Comparison of ENCODE assay signal across 30 cellular contexts in the genomic region with DNA sequence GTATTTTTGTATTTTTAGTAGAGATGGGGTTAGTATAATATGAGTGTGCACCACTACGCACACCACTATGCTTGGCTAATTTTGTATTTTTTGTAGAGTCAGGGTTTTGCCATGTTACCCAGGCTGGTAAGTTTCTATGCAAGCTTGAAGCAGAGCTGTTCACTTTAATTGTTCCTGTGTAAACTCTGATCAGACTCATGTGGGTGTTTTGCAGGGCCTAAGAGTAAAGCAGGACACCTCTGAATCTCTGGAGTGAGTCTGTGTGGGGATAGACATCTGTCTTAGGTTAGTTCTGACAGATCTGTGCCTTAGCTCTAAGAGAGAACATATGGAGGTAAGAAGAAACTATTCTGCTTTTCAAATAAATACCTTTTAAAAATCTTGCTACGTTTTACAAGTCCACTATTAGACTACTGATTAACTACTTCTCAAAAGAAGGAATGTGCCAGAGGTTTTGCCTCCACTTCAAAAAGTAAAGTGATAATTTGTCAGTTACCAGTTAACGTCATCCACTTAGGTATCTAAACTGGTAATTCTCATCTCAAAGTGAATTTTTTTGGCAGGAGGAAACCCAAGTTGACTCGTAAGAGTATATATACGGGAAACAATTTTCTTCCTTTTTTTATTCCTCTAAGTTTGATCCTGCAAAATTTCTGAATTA. TPM values are rescaled to one million over a fixed set of nuclear protein-coding genes. Genes with fewer than 3 reads are reported as not detected.
DNase-seq lines count a peak whose midpoint lies in the region; ATAC-seq, FAIRE-seq and TF ChIP-seq lines count a peak whose summit lies in the region.
"Had no signal": no experiment of that assay in that cellular context is flagged by ENCODE, and none has a peak within 500 bp of the region (broad histone marks: within the 10 kb centered on the region; RNA-seq: fewer than 3 reads in every experiment).

No MANE protein-coding gene starts in this region.

- H3K36me3 ChIP-seq in esophagus squamous epithelium: no peaks in the 10 kb centered on the region
- no peaks in the 10 kb centered on the region for H3K36me3 ChIP-seq in mucosa of descending colon (ENCODE audit: low read depth)
- H3K36me3 ChIP-seq: Peyer's patch, WERI-Rb-1 had no signal

- H3K27ac ChIP-seq in RWPE1 (peak overlapping the region; percentile 82), esophagus squamous epithelium (peak overlapping the region; percentile 43 to 75 (median 70)), caudate nucleus (ENCODE audit: low read depth, low read length) (no peak overlapping the region)
- H3K27ac ChIP-seq: WERI-Rb-1 had no signal

- CTCF ChIA-PET in RWPE1 (lab: Yijun Ruan, JAX): interaction anchor here (0.6 to 1.6 kb wide), 3 partner anchors 11 to 38 kb away, joined by 3 to 8 read pairs (median 3); a partner anchor contains a TSS

- no peak for TF ChIP-seq CTCF in RWPE1 (conservative IDR thresholded peaks at IDR 0.05; ENCODE audit: low read depth)
- no peak for TF ChIP-seq CTCF in esophagus squamous epithelium (IDR thresholded peaks at IDR 0.05)
- no peak for TF ChIP-seq CTCF in mucosa of descending colon (IDR thresholded peaks at IDR 0.05)
- TF ChIP-seq CTCF in type B pancreatic cell (conservative IDR thresholded peaks at IDR 0.05): no peak

- ATAC-seq in mucosa of descending colon (peak; percentile 34), HG03469 (IDR thresholded peaks at IDR 0.05; ENCODE audit: unreplicated experiment) (no peak)
- ATAC-seq: natural killer cell treated with Interleukin-12 subunit alpha and Interleukin-12 subunit beta and Interleukin-15 and Interleukin-18, amount 100 ng/mL, for 72 hours; stimulated activated memory B cell treated with anti-CD40 and anti-IgM and Interleukin-4, amounts not matched to agents 10 μg/mL and 1 μg/mL and 100 μg/mL, for 72 hours had no signal

- H3K4me1 ChIP-seq in esophagus squamous epithelium (peaks cover 0 to 34% (median 0%) of the 10 kb centered on the region in 3 donors), mucosa of descending colon (ENCODE audit: low read depth) (no peaks in the 10 kb centered on the region)
- H3K4me1 ChIP-seq: Peyer's patch had no signal

- H3K27me3 ChIP-seq in esophagus squamous epithelium: peaks cover 0 to 27% (median 0%) of the 10 kb centered on the region in 4 donors
- H3K27me3 ChIP-seq: Peyer's patch had no signal

- H3K4me3 ChIP-seq in esophagus squamous epithelium: peak overlapping the region; percentile 18 to 44 (median 38)
- no peak overlapping the region for H3K4me3 ChIP-seq in mucosa of descending colon

- TF ChIP-seq POLR2A in esophagus squamous epithelium (IDR thresholded peaks at IDR 0.05): no peak
- TF ChIP-seq POLR2A in GM12892 (IDR thresholded peaks at IDR 0.05; ENCODE audit: low read depth, low read length): no peak

- H3K36me3 Mint-ChIP-seq in type B pancreatic cell: no peaks in the 10 kb centered on the region
- H3K36me3 Mint-ChIP-seq: activated naive CD4-positive, alpha-beta T cell treated with anti-CD3 and anti-CD28 coated beads, Interleukin-2, amount 50 U/mL, for 24 hours; brain; CD4-positive, alpha-beta memory T cell; IgD-negative memory B cell; natural killer cell treated with Interleukin-12 subunit alpha and Interleukin-12 subunit beta and Interleukin-15 and Interleukin-18, amount 100 ng/mL, for 72 hours; stimulated activated memory B cell treated with anti-CD40 and anti-IgM and Interleukin-4, amounts not matched to agents 10 μg/mL and 1 μg/mL and 100 μg/mL, for 72 hours had no signal

- H3K27ac Mint-ChIP-seq in type B pancreatic cell: peak overlapping the region; percentile 86
- H3K27ac Mint-ChIP-seq: brain; CD4-positive, alpha-beta memory T cell; H9; IgD-negative memory B cell; natural killer cell treated with Interleukin-12 subunit alpha and Interleukin-12 subunit beta and Interleukin-15 and Interleukin-18, amount 100 ng/mL, for 72 hours; stimulated activated memory B cell treated with anti-CD40 and anti-IgM and Interleukin-4, amounts not matched to agents 10 μg/mL and 1 μg/mL and 100 μg/mL, for 72 hours had no signal

- 41 to 57% methylated on average over 5 of the region's 5 CpGs for WGBS in esophagus squamous epithelium, 2 donors

- POLR2A ChIA-PET in RWPE1 (lab: Yijun Ruan, JAX; ENCODE audit: low non-redundant PET): no interaction called here

- DNase-seq in RWPE1 (ENCODE audit: low spot score): no peak
- DNase-seq in esophagus squamous epithelium (lab: John Stamatoyannopoulos, UW): no peak
- DNase-seq in mucosa of descending colon: no peak
- no peak for DNase-seq in type B pancreatic cell (ENCODE audit: extremely low spot score, unreplicated experiment)
- DNase-seq in caudate nucleus (lab: John Stamatoyannopoulos, UW): no peak
- DNase-seq in stimulated activated CD4-positive, alpha-beta T cell treated with anti-CD3 and anti-CD28 coated beads, Interleukin-2, amount 100 ng/mL, for 24 hours: no peak
- DNase-seq in GM12892 (ENCODE audit: insufficient read length): no peak
- DNase-seq: activated CD4-positive, alpha-beta T cell treated with anti-CD3 and anti-CD28 coated beads for 48 hours; activated T-cell treated with anti-CD3 and anti-CD28 coated beads for 4 hours; amniotic stem cell; CD4-positive, alpha-beta memory T cell; DMS 273 treated with DMSO at 0.1 percent for 48 hours; H9; NCI-H146; NCI-H345; NCI-H748 treated with DMSO at 0.1 percent for 48 hours; Peyer's patch; stimulated activated CD4-positive, alpha-beta T cell treated with anti-CD3 and anti-CD28 coated beads, Interleukin-15, amount 100 ng/mL, for 24 hours; substantia nigra; T-helper 9 cell; WERI-Rb-1 had no signal

- peak overlapping the region; percentile 81 for H3K4me3 Mint-ChIP-seq in type B pancreatic cell
- H3K4me3 Mint-ChIP-seq: activated naive CD4-positive, alpha-beta T cell treated with anti-CD3 and anti-CD28 coated beads, Interleukin-2, amount 50 U/mL, for 24 hours; brain; CD4-positive, alpha-beta memory T cell; H9; IgD-negative memory B cell; natural killer cell treated with Interleukin-12 subunit alpha and Interleukin-12 subunit beta and Interleukin-15 and Interleukin-18, amount 100 ng/mL, for 72 hours; stimulated activated memory B cell treated with anti-CD40 and anti-IgM and Interleukin-4, amounts not matched to agents 10 μg/mL and 1 μg/mL and 100 μg/mL, for 72 hours had no signal

- FAIRE-seq in GM12892 (lab: Jason Lieb, UNC): no peak
- FAIRE-seq: GM18507, islet of Langerhans had no signal

- peaks cover 24% of the 10 kb centered on the region for H3K4me1 Mint-ChIP-seq in type B pancreatic cell (ENCODE audit: unreplicated experiment)
- H3K4me1 Mint-ChIP-seq: brain; CD4-positive, alpha-beta memory T cell; IgD-negative memory B cell; stimulated activated memory B cell treated with anti-CD40 and anti-IgM and Interleukin-4, amounts not matched to agents 10 μg/mL and 1 μg/mL and 100 μg/mL, for 72 hours had no signal

- H3K27me3 Mint-ChIP-seq in type B pancreatic cell: no peaks in the 10 kb centered on the region
- H3K27me3 Mint-ChIP-seq: activated naive CD4-positive, alpha-beta T cell treated with anti-CD3 and anti-CD28 coated beads, Interleukin-2, amount 50 U/mL, for 24 hours; IgD-negative memory B cell; natural killer cell treated with Interleukin-12 subunit alpha and Interleukin-12 subunit beta and Interleukin-15 and Interleukin-18, amount 100 ng/mL, for 72 hours; stimulated activated memory B cell treated with anti-CD40 and anti-IgM and Interleukin-4, amounts not matched to agents 10 μg/mL and 1 μg/mL and 100 μg/mL, for 72 hours had no signal

- no peaks in the 10 kb centered on the region for H3K9me3 Mint-ChIP-seq in type B pancreatic cell
- H3K9me3 Mint-ChIP-seq: activated naive CD4-positive, alpha-beta T cell treated with anti-CD3 and anti-CD28 coated beads, Interleukin-2, amount 50 U/mL, for 24 hours; brain; CD4-positive, alpha-beta memory T cell; H9; natural killer cell treated with Interleukin-12 subunit alpha and Interleukin-12 subunit beta and Interleukin-15 and Interleukin-18, amount 100 ng/mL, for 72 hours; stimulated activated memory B cell treated with anti-CD40 and anti-IgM and Interleukin-4, amounts not matched to agents 10 μg/mL and 1 μg/mL and 100 μg/mL, for 72 hours had no signal

- H3K9me3 ChIP-seq in esophagus squamous epithelium (no peaks in the 10 kb centered on the region), mucosa of descending colon (no peaks in the 10 kb centered on the region)
- H3K9me3 ChIP-seq: Peyer's patch had no signal

- intact Hi-C loops in esophagus squamous epithelium (cut with DNase I) (no loop called here), mucosa of descending colon (cut with DNase I, micrococcal nuclease) (no loop called here)

RNA-seq across cellular contexts. Expression of a gene that starts 1.1 kb away (rescaled TPM):
- 100 to 1,000 TPM; 150 to 202 (median 191) TPM for total RNA-seq in esophagus squamous epithelium
- 100 to 1,000 TPM in 2 of 3 donors, 10 to 100 TPM in 1; 95.1 to 284 (median 119) TPM for total RNA-seq in mucosa of descending colon
- total RNA-seq in type B pancreatic cell (ENCODE audit: low replicate concordance): 14.5 and 94.1 TPM in 2 replicates
- polyA plus RNA-seq in GM12892 (2012; ENCODE audit: missing spikeins): not detected
- total RNA-seq: A673; CD4-positive, alpha-beta memory T cell; natural killer cell treated with Interleukin-12 subunit alpha and Interleukin-12 subunit beta and Interleukin-15 and Interleukin-18, amount 100 ng/mL, for 72 hours had no signal
- polyA plus RNA-seq: CD4-positive, alpha-beta memory T cell; IgD-negative memory B cell had no signal

RNA-seq across cellular contexts. Expression of a gene that starts 37.4 kb away (rescaled TPM):
- total RNA-seq in esophagus squamous epithelium (1 to 10 TPM; 2.7 to 9.3 (median 6.3) TPM), mucosa of descending colon (1 to 10 TPM; 5.7 to 8.6 (median 5.8) TPM), type B pancreatic cell (ENCODE audit: low replicate concordance) (9.1 and 11.6 TPM in 2 replicates)
- 16.7 TPM for polyA plus RNA-seq in GM12892 (2012; ENCODE audit: missing spikeins)
